20 cellular contexts compared by ENCODE assay signal in the genomic region with DNA sequence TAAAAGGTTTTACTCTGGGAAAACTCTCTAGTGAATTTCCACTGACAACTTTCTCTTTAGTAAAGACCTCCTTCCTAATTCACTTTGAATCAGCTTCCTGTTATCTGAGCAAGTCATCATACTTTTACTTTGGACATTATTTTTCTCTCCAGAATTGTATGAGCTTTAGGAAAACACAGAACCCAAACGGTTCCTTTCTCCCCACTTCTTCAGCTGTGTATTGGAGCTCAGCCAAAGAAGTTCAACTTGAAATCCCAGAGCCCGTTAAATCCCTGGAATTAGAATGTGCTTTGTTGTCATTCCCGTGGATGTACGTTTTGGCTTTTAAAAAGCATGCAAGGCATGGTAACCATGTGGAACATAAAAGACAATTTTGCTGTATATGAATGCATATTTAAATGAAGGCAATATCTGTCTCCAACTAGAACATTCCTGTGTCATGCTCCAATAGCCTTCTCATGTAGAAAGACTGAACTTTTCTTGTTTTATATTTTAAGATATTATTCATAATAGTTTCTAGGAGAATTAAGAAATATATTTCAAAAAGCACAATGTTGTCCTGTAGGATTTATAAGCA. TPM values are rescaled to one million over a fixed set of nuclear protein-coding genes. Genes with fewer than 3 reads are reported as not detected.
DNase-seq lines count a peak whose midpoint lies in the region; ATAC-seq and TF ChIP-seq lines count a peak whose summit lies in the region.
"Had no signal": no experiment of that assay in that cellular context is flagged by ENCODE, and none has a peak within 500 bp of the region (broad histone marks: within the 10 kb centered on the region; RNA-seq: fewer than 3 reads in every experiment).

No MANE protein-coding gene starts in this region.

- TF ChIP-seq POLR2A in esophagus muscularis mucosa (IDR thresholded peaks at IDR 0.05; ENCODE audit: low read depth) = no peak

- H3K4me1 ChIP-seq in esophagus muscularis mucosa (peaks cover 0 to 13% (median 12%) of the 10 kb centered on the region in 4 donors), neuron (ENCODE audit: insufficient read depth, low read length) (peaks cover 4% of the 10 kb centered on the region)
- H3K4me1 ChIP-seq: body of pancreas, foreskin keratinocyte had no signal

- TF ChIP-seq EP300 in esophagus muscularis mucosa (IDR thresholded peaks at IDR 0.05) = no peak

- ATAC-seq in HG02981 (IDR thresholded peaks at IDR 0.05; ENCODE audit: unreplicated experiment) = no peak
- no peak for ATAC-seq in naive thymus-derived CD8-positive, alpha-beta T cell
- ATAC-seq: body of pancreas; foreskin keratinocyte; K562; stimulated activated memory B cell treated with anti-CD40 and anti-IgM and Interleukin-4, amounts not matched to agents 10 μg/mL and 1 μg/mL and 100 μg/mL, for 72 hours had no signal

- H3K9me3 ChIP-seq in esophagus muscularis mucosa = peaks cover 0 to 3% (median 0%) of the 10 kb centered on the region in 4 donors
- no peaks in the 10 kb centered on the region for H3K9me3 ChIP-seq in neuron (ENCODE audit: low read length)
- H3K9me3 ChIP-seq: body of pancreas had no signal

- H3K27me3 Mint-ChIP-seq in HFFc6 (ENCODE audit: insufficient read depth) = peaks cover 1% of the 10 kb centered on the region; the same call in 1 of the 2 replicates
- no peaks in the 10 kb centered on the region for H3K27me3 Mint-ChIP-seq in progenitor cell of endocrine pancreas
- H3K27me3 Mint-ChIP-seq in naive thymus-derived CD8-positive, alpha-beta T cell = no peaks in the 10 kb centered on the region
- H3K27me3 Mint-ChIP-seq: stimulated activated memory B cell treated with anti-CD40 and anti-IgM and Interleukin-4, amounts not matched to agents 10 μg/mL and 1 μg/mL and 100 μg/mL, for 72 hours had no signal

- H2AFZ ChIP-seq in neuron (ENCODE audit: low read depth, low read length) = peak overlapping the region; percentile 10

- WGBS in esophagus muscularis mucosa = 14% methylated on average over 4 of the region's 4 CpGs

- CTCF ChIA-PET in AG04449 (lab: Yijun Ruan, JAX) = no interaction called here

- H3K9me3 Mint-ChIP-seq in HFFc6 (peaks cover 7% of the 10 kb centered on the region), progenitor cell of endocrine pancreas (ENCODE audit: low read depth) (peaks cover 10% of the 10 kb centered on the region)
- H3K9me3 Mint-ChIP-seq in naive thymus-derived CD8-positive, alpha-beta T cell = peaks cover 0 to 29% (median 6%) of the 10 kb centered on the region in 9 donors

- H3K27me3 ChIP-seq in esophagus muscularis mucosa (no peaks in the 10 kb centered on the region), neuron (ENCODE audit: insufficient read depth, low read length) (no peaks in the 10 kb centered on the region)
- H3K27me3 ChIP-seq: body of pancreas, foreskin keratinocyte had no signal

- intact Hi-C loops in esophagus muscularis mucosa (cut with DNase I) = no loop called here

- H3K4me3 Mint-ChIP-seq in HFFc6 (peak overlapping the region; percentile 60), progenitor cell of endocrine pancreas (ENCODE audit: low read depth) (no peak overlapping the region)
- no peak overlapping the region for H3K4me3 Mint-ChIP-seq in naive thymus-derived CD8-positive, alpha-beta T cell
- H3K4me3 Mint-ChIP-seq: stimulated activated memory B cell treated with anti-CD40 and anti-IgM and Interleukin-4, amounts not matched to agents 10 μg/mL and 1 μg/mL and 100 μg/mL, for 72 hours; T-helper 2 cell treated with Interferon-gamma antibody and Interleukin-4, amounts not matched to agents 5 μg/mL and 100 μg/mL, for 36 hours had no signal

- H3K27ac ChIP-seq in esophagus muscularis mucosa (replicated peaks in 1 of 4) = peak overlapping the region; percentile 32 to 51 (median 46)
- H3K27ac ChIP-seq: body of pancreas, foreskin keratinocyte had no signal

- H3K4me3 ChIP-seq in AG04449 (ENCODE audit: low read depth, low read length) = no peak overlapping the region; the same call in 1 of the 2 replicates
- peak overlapping the region in 3 of 4 donors; percentile 8 to 29 (median 26) for H3K4me3 ChIP-seq in esophagus muscularis mucosa
- no peak overlapping the region for H3K4me3 ChIP-seq in neuron (ENCODE audit: low read length)
- H3K4me3 ChIP-seq: body of pancreas, K562 had no signal

- TF ChIP-seq CTCF in AG04449 (IDR thresholded peaks at IDR 0.05; ENCODE audit: insufficient read depth, low read length, missing control alignments) (no peak), HFFc6 (IDR thresholded peaks at IDR 0.05) (no peak), esophagus muscularis mucosa (IDR thresholded peaks at IDR 0.05) (no peak), progenitor cell of endocrine pancreas (IDR thresholded peaks at IDR 0.05; ENCODE audit: unreplicated experiment) (no peak)

- H3K4me1 Mint-ChIP-seq in HFFc6 (ENCODE audit: low read depth) = peaks cover 16% of the 10 kb centered on the region
- no peaks in the 10 kb centered on the region for H3K4me1 Mint-ChIP-seq in progenitor cell of endocrine pancreas (ENCODE audit: low read depth)
- no peaks in the 10 kb centered on the region for H3K4me1 Mint-ChIP-seq in naive thymus-derived CD8-positive, alpha-beta T cell
- H3K4me1 Mint-ChIP-seq: stimulated activated memory B cell treated with anti-CD40 and anti-IgM and Interleukin-4, amounts not matched to agents 10 μg/mL and 1 μg/mL and 100 μg/mL, for 72 hours had no signal

- H3K27ac Mint-ChIP-seq in HFFc6 = peak overlapping the region; percentile 60
- H3K27ac Mint-ChIP-seq in progenitor cell of endocrine pancreas = no peak overlapping the region
- no peak overlapping the region for H3K27ac Mint-ChIP-seq in naive thymus-derived CD8-positive, alpha-beta T cell
- H3K27ac Mint-ChIP-seq: stimulated activated memory B cell treated with anti-CD40 and anti-IgM and Interleukin-4, amounts not matched to agents 10 μg/mL and 1 μg/mL and 100 μg/mL, for 72 hours; T-helper 2 cell treated with Interferon-gamma antibody and Interleukin-4, amounts not matched to agents 5 μg/mL and 100 μg/mL, for 36 hours had no signal

- H3K36me3 Mint-ChIP-seq in HFFc6 (ENCODE audit: low read depth) (peaks cover 3% of the 10 kb centered on the region; the same call in 1 of the 2 replicates), progenitor cell of endocrine pancreas (ENCODE audit: insufficient read depth) (no peaks in the 10 kb centered on the region)
- no peaks in the 10 kb centered on the region for H3K36me3 Mint-ChIP-seq in naive thymus-derived CD8-positive, alpha-beta T cell
- H3K36me3 Mint-ChIP-seq: stimulated activated memory B cell treated with anti-CD40 and anti-IgM and Interleukin-4, amounts not matched to agents 10 μg/mL and 1 μg/mL and 100 μg/mL, for 72 hours had no signal

- POLR2A ChIA-PET in AG04449 (lab: Yijun Ruan, JAX) = no interaction called here
- POLR2A ChIA-PET in naive thymus-derived CD8-positive, alpha-beta T cell (lab: Charles Lee) = no interaction called here

- H3K36me3 ChIP-seq in esophagus muscularis mucosa = no peaks in the 10 kb centered on the region
- H3K36me3 ChIP-seq in neuron (ENCODE audit: insufficient read depth, low read length) = no peaks in the 10 kb centered on the region

- peak; percentile 33 for DNase-seq in AG04449 (ENCODE audit: low read depth, low spot score)
- peak; percentile 6 for DNase-seq in HFFc6
- no peak for DNase-seq in esophagus muscularis mucosa (ENCODE audit: extremely low spot score)
- DNase-seq in progenitor cell of endocrine pancreas (ENCODE audit: low spot score, unreplicated experiment) = no peak
- no peak for DNase-seq in SW 1271 (lab: John Stamatoyannopoulos, UW)
- no peak for DNase-seq in naive thymus-derived CD8-positive, alpha-beta T cell
- DNase-seq: activated CD4-positive, CD25-positive, alpha-beta regulatory T cell treated with anti-CD3 and anti-CD28 coated beads, Interleukin-2, amount 50 U/mL, for 72 hours; activated CD8-positive, alpha-beta memory T cell treated with anti-CD3 and anti-CD28 coated beads, Interleukin-2, amount 50 U/mL, for 48 hours; body of pancreas; Calu3; foreskin keratinocyte; NCI-H1092 treated with DMSO at 0.1 percent for 48 hours; NCI-H2171 treated with DMSO at 0.1 percent for 48 hours; nucleus accumbens; small intestine had no signal

RNA-seq across cellular contexts. Expression of gene AGMO, which starts 46.5 kb away (rescaled TPM):
- total RNA-seq in HFFc6 (2021; fragmentation: NEBNext Ultra II Directional; extraction: Animal tissue kit (Norgen Biotek cat#: 25700)) = under 1 TPM in 2 of 6 experiments, not detected in 4; 0.07 to 0.09 TPM
- under 1 TPM in 3 of 4 donors, not detected in 1; 0.17 to 0.83 (median 0.45) TPM for total RNA-seq in esophagus muscularis mucosa
- total RNA-seq in progenitor cell of endocrine pancreas = 0.19 and 0.27 TPM in 2 replicates
- total RNA-seq in naive thymus-derived CD8-positive, alpha-beta T cell = not detected
- not detected for polyA plus RNA-seq in naive thymus-derived CD8-positive, alpha-beta T cell
- total RNA-seq: foreskin keratinocyte had no signal

Comparison
In these comparisons a context has a peak if more than half of its experiments do, and no peak if none do; other contexts are left out.
1. DNase-seq: peak in AG04449 (single experiment) and HFFc6 (single experiment); none in esophagus muscularis mucosa (single experiment), progenitor cell of endocrine pancreas (single experiment), SW 1271 (0 of 2) and naive thymus-derived CD8-positive, alpha-beta T cell (0 of 10).
2. H3K4me3 ChIP-seq: peak in esophagus muscularis mucosa (3 of 4); none in AG04449 (single experiment) and neuron (single experiment).